8 cellular contexts compared by ENCODE assay signal in genomic region chr19:47745010-47745901, GRCh38. TPM values are rescaled to one million over a fixed set of nuclear protein-coding genes. Genes with fewer than 3 reads are reported as not detected.
A peak's percentile ranks its signal among the peaks of the same experiment; 100 is the strongest.
DNase-seq lines count a peak whose midpoint lies in the region; ATAC-seq and TF ChIP-seq lines count a peak whose summit lies in the region.

NOP53 (plus strand) TSS chr19:47745546; CDS start chr19:47745560, 14 bp downstream.

- H3K27ac Mint-ChIP-seq in type B pancreatic cell, result peak within 1 kb of the TSS; percentile 100

- peak; percentile 66 for ATAC-seq in HG02852 (IDR thresholded peaks at IDR 0.05; ENCODE audit: unreplicated experiment)
- ATAC-seq in heart left ventricle, result peak; percentile 72 to 77 (median 76)

- TF ChIP-seq POLR2A in adrenal gland (IDR thresholded peaks at IDR 0.05) (peak; percentile 87 to 95), heart left ventricle (IDR thresholded peaks at IDR 0.05) (peak in 1 of 2 donors; percentile 72)

- DNase-seq in NCI-H1694 (lab: John Stamatoyannopoulos, UW), result peak; percentile 96
- DNase-seq in adrenal gland, result peak; percentile 96 to 99 (median 97)
- peak; percentile 96 to 98 (median 96) for DNase-seq in heart left ventricle
- DNase-seq in posterior cingulate gyrus, result peak; percentile 89 to 99 (median 95)
- DNase-seq in type B pancreatic cell (ENCODE audit: extremely low spot score, unreplicated experiment), result peak; percentile 97

- H3K9me3 ChIP-seq in adrenal gland (replicated peaks in 1 of 3), result no peaks in the 10 kb centered on the region
- H3K9me3 ChIP-seq in heart left ventricle, result no peaks in the 10 kb centered on the region

- no peaks in the 10 kb centered on the region for H3K27me3 ChIP-seq in adrenal gland
- no peaks in the 10 kb centered on the region for H3K27me3 ChIP-seq in heart left ventricle

- peak within 1 kb of the TSS; percentile 99 for H3K4me3 Mint-ChIP-seq in type B pancreatic cell

- H3K4me1 Mint-ChIP-seq in type B pancreatic cell (ENCODE audit: unreplicated experiment), result peaks cover 9% of the 10 kb centered on the region

- no peak for TF ChIP-seq CTCF in GM12875 (IDR thresholded peaks at IDR 0.05; ENCODE audit: borderline replicate concordance, insufficient read depth, low read depth, low read length)
- TF ChIP-seq CTCF in adrenal gland (IDR thresholded peaks at IDR 0.05), result peak in 3 of 6 experiments; percentile 18 to 31 (median 30)
- TF ChIP-seq CTCF in heart left ventricle (IDR thresholded peaks at IDR 0.05), result no peak
- peak; percentile 27 for TF ChIP-seq CTCF in type B pancreatic cell (conservative IDR thresholded peaks at IDR 0.05)

- peaks cover 10% of the 10 kb centered on the region for H3K27me3 Mint-ChIP-seq in type B pancreatic cell

- no peaks in the 10 kb centered on the region for H3K9me3 Mint-ChIP-seq in type B pancreatic cell

- H3K4me1 ChIP-seq in adrenal gland (replicated peaks in 1 of 2) (peaks cover 25 to 27% of the 10 kb centered on the region in 2 donors), heart left ventricle (peaks cover 0 to 51% (median 38%) of the 10 kb centered on the region in 12 donors)

- H3K4me3 ChIP-seq in GM12875 (ENCODE audit: low read depth, low read length), result peak within 1 kb of the TSS; percentile 71
- H3K4me3 ChIP-seq in adrenal gland, result peak within 1 kb of the TSS; percentile 69 to 90 (median 78)
- peak within 1 kb of the TSS; percentile 47 to 96 (median 78) for H3K4me3 ChIP-seq in heart left ventricle

- H3K36me3 Mint-ChIP-seq in type B pancreatic cell, result peaks cover 16% of the 10 kb centered on the region

- WGBS in adrenal gland, 4 donors, result 4 to 5% (median 4%) methylated on average over 36 to 53 of the region's 53 CpGs
- WGBS in heart left ventricle, 4 donors, result 3 to 6% (median 5%) methylated on average over 30 to 53 of the region's 53 CpGs

- intact Hi-C loops in T-helper 1 cell treated with Interleukin-12 subunit alpha and Interleukin-12 subunit beta and Interleukin-4 antibody, amounts not matched to agents 30 ng/mL and 1 ng/mL, for 36 hours (cut with micrococcal nuclease), result loop anchor here (1.0 kb wide), 7 partner anchors 15 to 396 kb away; partner anchors contain the start of genes DHX34, NAPA and SELENOW
- intact Hi-C loops in adrenal gland (cut with DNase I) (no loop called here), heart left ventricle (cut with DNase I) (loop anchor here in 3 of 10 donors (2.0 to 5.0 kb wide), 3 partner anchors 32 to 882 kb away; partner anchors contain the start of gene EHD2 (in 1 of the 3)), posterior cingulate gyrus (cut with DNase I) (no loop called here)

- peaks cover 0 to 42% of the 10 kb centered on the region in 2 donors for H3K36me3 ChIP-seq in adrenal gland (replicated peaks in 1 of 2)
- H3K36me3 ChIP-seq in heart left ventricle, result peaks cover 0 to 57% (median 49%) of the 10 kb centered on the region in 9 donors

- H3K27ac ChIP-seq in adrenal gland, result peak within 1 kb of the TSS; percentile 95 to 98 (median 98)
- H3K27ac ChIP-seq in heart left ventricle, result peak within 1 kb of the TSS; percentile 90 to 98 (median 96)

RNA-seq across cellular contexts. Expression of gene NOP53, which starts in this region (rescaled TPM):
- total RNA-seq in T-helper 1 cell treated with Interleukin-12 subunit alpha and Interleukin-12 subunit beta and Interleukin-4 antibody, amounts not matched to agents 30 ng/mL and 1 ng/mL, for 36 hours, result 292 and 295 TPM in 2 replicates
- total RNA-seq in adrenal gland (100 to 1,000 TPM; 170 to 420 (median 325) TPM), heart left ventricle (100 to 1,000 TPM; 132 to 206 (median 171) TPM), type B pancreatic cell (ENCODE audit: low replicate concordance) (274 and 291 TPM in 2 replicates)
- polyA plus RNA-seq in adrenal gland (100 to 1,000 TPM; 119 to 375 (median 359) TPM), heart left ventricle (100 to 1,000 TPM; 242 to 259 TPM)

Comparison
In these comparisons a context has a peak if more than half of its experiments do, and no peak if none do; other contexts are left out.
1. Peak in every context shown above with its lines: DNase-seq, ATAC-seq, H3K4me3 ChIP-seq and H3K27ac ChIP-seq.